ENCODE assay signal across 9 cellular contexts in genomic region chr18:49728542-49728941, GRCh38.
A peak's percentile ranks its signal among the peaks of the same experiment; 100 is the strongest.
DNase-seq lines count a peak whose midpoint lies in the region; ATAC-seq and TF ChIP-seq lines count a peak whose summit lies in the region.
"Had no signal": no experiment of that assay in that cellular context is flagged by ENCODE, and none has a peak within 500 bp of the region (broad histone marks: within the 10 kb centered on the region; RNA-seq: fewer than 3 reads in every experiment).

No MANE protein-coding gene starts in this region.

- ATAC-seq in GM18907 (IDR thresholded peaks at IDR 0.05; ENCODE audit: unreplicated experiment) (no peak), GM18867 (IDR thresholded peaks at IDR 0.05; ENCODE audit: unreplicated experiment) (no peak), T-helper 17 cell (no peak)

- peak; percentile 92 for TF ChIP-seq CTCF in epithelial cell of proximal tubule (conservative IDR thresholded peaks at IDR 0.05; ENCODE audit: low read depth, low read length)
- TF ChIP-seq CTCF in parathyroid adenoma (IDR thresholded peaks at IDR 0.05) = peak; percentile 57

- H3K27me3 ChIP-seq in SJCRH30 = no peaks in the 10 kb centered on the region
- no peaks in the 10 kb centered on the region for H3K27me3 ChIP-seq in parathyroid adenoma (ENCODE audit: control insufficient read depth, insufficient read depth, low read length)

- H3K4me3 ChIP-seq in SJCRH30 (no peak overlapping the region), epithelial cell of proximal tubule (ENCODE audit: low read depth, low read length) (no peak overlapping the region), parathyroid adenoma (ENCODE audit: low read depth, low read length) (no peak overlapping the region)

- H2AFZ ChIP-seq in parathyroid adenoma = no peak overlapping the region

- H3K36me3 ChIP-seq in SJCRH30 = no peaks in the 10 kb centered on the region
- H3K36me3 ChIP-seq in parathyroid adenoma (ENCODE audit: control insufficient read depth, insufficient read depth, low read length) = no peaks in the 10 kb centered on the region

- no peak overlapping the region for H3K4me2 ChIP-seq in parathyroid adenoma (ENCODE audit: low read length)

- H3K27ac Mint-ChIP-seq in T-helper 17 cell = no peak overlapping the region
- H3K27ac Mint-ChIP-seq: T-helper 1 cell treated with Interleukin-12 subunit alpha and Interleukin-12 subunit beta and Interleukin-4 antibody, amounts not matched to agents 30 μg/mL and 1 μg/mL, for 36 hours had no signal

- H3K36me3 Mint-ChIP-seq in T-helper 17 cell (ENCODE audit: low read depth) = no peaks in the 10 kb centered on the region

- H3K79me2 ChIP-seq in parathyroid adenoma = no peaks in the 10 kb centered on the region

- peaks cover 32% of the 10 kb centered on the region for H3K27me3 Mint-ChIP-seq in T-helper 17 cell

- H3K4me1 ChIP-seq in SJCRH30 = peaks cover 13% of the 10 kb centered on the region
- no peaks in the 10 kb centered on the region for H3K4me1 ChIP-seq in parathyroid adenoma

- no peak overlapping the region for H3K4me3 Mint-ChIP-seq in T-helper 17 cell
- H3K4me3 Mint-ChIP-seq: T-helper 1 cell treated with Interleukin-12 subunit alpha and Interleukin-12 subunit beta and Interleukin-4 antibody, amounts not matched to agents 30 μg/mL and 1 μg/mL, for 36 hours had no signal

- peaks cover 1% of the 10 kb centered on the region for H3K4me1 Mint-ChIP-seq in T-helper 17 cell

- no peak overlapping the region for H3K9ac ChIP-seq in parathyroid adenoma

- H3K27ac ChIP-seq in SJCRH30 (no peak overlapping the region), parathyroid adenoma (no peak overlapping the region)

- no peaks in the 10 kb centered on the region for H3K9me3 ChIP-seq in SJCRH30 (replicated peaks)
- H3K9me3 ChIP-seq in parathyroid adenoma (ENCODE audit: control insufficient read depth, low read length) = no peaks in the 10 kb centered on the region
- no peaks in the 10 kb centered on the region for H3K9me3 ChIP-seq in T-helper 17 cell (ENCODE audit: control insufficient read depth, low read length, poor library complexity, severe bottlenecking)

- peak; percentile 63 for DNase-seq in Daoy (ENCODE audit: low read depth)
- peak; percentile 50 for DNase-seq in HT1080 (ENCODE audit: low read depth)
- DNase-seq in SJCRH30 = peak; percentile 60 to 80
- DNase-seq in epithelial cell of proximal tubule (ENCODE audit: low read depth) = no peak
- no peak for DNase-seq in T-helper 17 cell

Comparison
In these comparisons a context has a peak if more than half of its experiments do, and no peak if none do; other contexts are left out.
1. DNase-seq: peak in Daoy (single experiment), HT1080 (single experiment) and SJCRH30 (2 of 2); none in epithelial cell of proximal tubule (single experiment) and T-helper 17 cell (0 of 3).